Comparison of ENCODE assay signal across 8 cellular contexts in genomic region chr1:113391643-113392271, GRCh38. TPM values are rescaled to one million over a fixed set of nuclear protein-coding genes. Genes with fewer than 3 reads are reported as not detected.
A peak's percentile ranks its signal among the peaks of the same experiment; 100 is the strongest.
DNase-seq lines count a peak whose midpoint lies in the region; ATAC-seq and TF ChIP-seq lines count a peak whose summit lies in the region.

No MANE protein-coding gene starts in this region.

- H3K9me2 ChIP-seq in PC-3 (replicated peaks; ENCODE audit: low read length) = no peaks in the 10 kb centered on the region

- peak overlapping the region; percentile 86 for H2AFZ ChIP-seq in PC-3 (ENCODE audit: low read length)

- peaks cover 56% of the 10 kb centered on the region for H3K79me2 ChIP-seq in PC-3 (ENCODE audit: low read length)

- H3K4me1 ChIP-seq in PC-3 (ENCODE audit: insufficient read depth, low read length) (peaks cover 50% of the 10 kb centered on the region), colonic mucosa (peaks cover 5% of the 10 kb centered on the region), mucosa of descending colon (ENCODE audit: low read depth) (peaks cover 7% of the 10 kb centered on the region)

- CTCF ChIA-PET in PC-3 (lab: Charles Lee) = interaction anchor here (0.7 kb wide), 1 partner anchor 62 kb away, joined by 5 read pairs; no protein-coding TSS in a partner anchor

- no peak for TF ChIP-seq CTCF in PC-3 (conservative IDR thresholded peaks at IDR 0.05; ENCODE audit: low read depth, low read length)
- no peak for TF ChIP-seq CTCF in colonic mucosa (IDR thresholded peaks at IDR 0.05)
- no peak for TF ChIP-seq CTCF in mucosa of descending colon (IDR thresholded peaks at IDR 0.05)

- POLR2A ChIA-PET in PC-3 (lab: Charles Lee; ENCODE audit: unreplicated experiment) = interaction anchor here (0.5 to 0.6 kb wide), 3 partner anchors 9 to 251 kb away, joined by 3 to 5 read pairs (median 4); no protein-coding TSS in a partner anchor

- H3K4me2 ChIP-seq in PC-3 (ENCODE audit: low read length) = peak overlapping the region; percentile 89

- H3K9me3 ChIP-seq in PC-3 (ENCODE audit: low read length) (no peaks in the 10 kb centered on the region), colonic mucosa (no peaks in the 10 kb centered on the region), mucosa of descending colon (no peaks in the 10 kb centered on the region)

- intact Hi-C loops in PC-3 (cut with micrococcal nuclease) (loop anchor here (1.0 to 10.0 kb wide), 8 partner anchors 41 to 421 kb away; partner anchors contain the start of genes LRIG2 and RSBN1), colonic mucosa (cut with DNase I) (no loop called here), mucosa of descending colon (cut with DNase I, micrococcal nuclease) (no loop called here)

- DNase-seq in activated effector memory CD4-positive, alpha-beta T cell treated with anti-CD3 and anti-CD28 coated beads, Interleukin-2, amount 50 U/mL, for 16 hours = peak; percentile 64
- DNase-seq in activated effector memory CD4-positive, alpha-beta T cell treated with Interleukin-2 at 50 U/mL for 16 hours = no peak
- peak; percentile 62 for DNase-seq in PC-3
- peak; percentile 53 for DNase-seq in colonic mucosa
- DNase-seq in mucosa of descending colon = peak in 1 of 3 donors; percentile 48
- DNase-seq in NK-92 (lab: John Stamatoyannopoulos, UW; ENCODE audit: unreplicated experiment) = no peak

- H4K20me1 ChIP-seq in PC-3 (ENCODE audit: low read length) = 0 out of 2 replicates have a peak, but pooled peaks cover 6% of the 10 kb centered on the region

- H3K27me3 ChIP-seq in PC-3 (ENCODE audit: low read length) (no peaks in the 10 kb centered on the region), colonic mucosa (no peaks in the 10 kb centered on the region)

- H3K36me3 ChIP-seq in PC-3 (ENCODE audit: low read depth, low read length) (no peaks in the 10 kb centered on the region), colonic mucosa (no peaks in the 10 kb centered on the region), mucosa of descending colon (ENCODE audit: low read depth) (no peaks in the 10 kb centered on the region)

- BruUV-seq in PC-3 (replicated peaks; lab: Mats Ljungman, UMichigan) = TSS peak; percentile 24

- ATAC-seq in PC-3 (peak; percentile 3; the same call in 1 of the 2 replicates), mucosa of descending colon (peak; percentile 17), HG03442 (IDR thresholded peaks at IDR 0.05; ENCODE audit: unreplicated experiment) (no peak), HG02623 (IDR thresholded peaks at IDR 0.05; ENCODE audit: unreplicated experiment) (no peak)

- H3K27ac ChIP-seq in PC-3 (ENCODE audit: low read length) (no peak overlapping the region), colonic mucosa (peak overlapping the region; percentile 88)

- peak overlapping the region; percentile 75 for H3K4me3 ChIP-seq in PC-3 (ENCODE audit: low read length)
- H3K4me3 ChIP-seq in colonic mucosa = peak overlapping the region; percentile 80
- H3K4me3 ChIP-seq in mucosa of descending colon = peak overlapping the region; percentile 88

- no peaks in the 10 kb centered on the region for H3F3A ChIP-seq in PC-3 (ENCODE audit: low read length, unreplicated experiment)

- H3K9ac ChIP-seq in PC-3 (ENCODE audit: low read length) (peak overlapping the region; percentile 71), colonic mucosa (ENCODE audit: low read depth in 2 of 2, low read length in 2 of 2) (peak overlapping the region; percentile 93 to 96)

RNA-seq across cellular contexts. Expression of gene MAGI3, which starts 1.4 kb away (rescaled TPM):
- total RNA-seq in PC-3 (2014; rRNA removed) (7.2 and 10.7 TPM in 2 replicates), colonic mucosa (10 to 100 TPM; 38.2 to 46.5 TPM), mucosa of descending colon (10 to 100 TPM; 48.6 to 65.4 (median 62.9) TPM)

Comparison
In these comparisons a context has a peak if more than half of its experiments do, and no peak if none do; other contexts are left out.
1. DNase-seq: peak in activated effector memory CD4-positive, alpha-beta T cell treated with anti-CD3 and anti-CD28 coated beads, Interleukin-2, amount 50 U/mL, for 16 hours (single experiment), PC-3 (single experiment) and colonic mucosa (single experiment); none in activated effector memory CD4-positive, alpha-beta T cell treated with Interleukin-2 at 50 U/mL for 16 hours (single experiment) and NK-92 (single experiment).
2. ATAC-seq: peak in PC-3 (single experiment) and mucosa of descending colon (single experiment); none in HG03442 (single experiment) and HG02623 (single experiment).
3. Peak in every context shown above with its lines, with median percentiles within 50 percentile points of each other: H3K4me3 ChIP-seq.